Comparison of ENCODE assay signal across 31 cellular contexts in the genomic region with DNA sequence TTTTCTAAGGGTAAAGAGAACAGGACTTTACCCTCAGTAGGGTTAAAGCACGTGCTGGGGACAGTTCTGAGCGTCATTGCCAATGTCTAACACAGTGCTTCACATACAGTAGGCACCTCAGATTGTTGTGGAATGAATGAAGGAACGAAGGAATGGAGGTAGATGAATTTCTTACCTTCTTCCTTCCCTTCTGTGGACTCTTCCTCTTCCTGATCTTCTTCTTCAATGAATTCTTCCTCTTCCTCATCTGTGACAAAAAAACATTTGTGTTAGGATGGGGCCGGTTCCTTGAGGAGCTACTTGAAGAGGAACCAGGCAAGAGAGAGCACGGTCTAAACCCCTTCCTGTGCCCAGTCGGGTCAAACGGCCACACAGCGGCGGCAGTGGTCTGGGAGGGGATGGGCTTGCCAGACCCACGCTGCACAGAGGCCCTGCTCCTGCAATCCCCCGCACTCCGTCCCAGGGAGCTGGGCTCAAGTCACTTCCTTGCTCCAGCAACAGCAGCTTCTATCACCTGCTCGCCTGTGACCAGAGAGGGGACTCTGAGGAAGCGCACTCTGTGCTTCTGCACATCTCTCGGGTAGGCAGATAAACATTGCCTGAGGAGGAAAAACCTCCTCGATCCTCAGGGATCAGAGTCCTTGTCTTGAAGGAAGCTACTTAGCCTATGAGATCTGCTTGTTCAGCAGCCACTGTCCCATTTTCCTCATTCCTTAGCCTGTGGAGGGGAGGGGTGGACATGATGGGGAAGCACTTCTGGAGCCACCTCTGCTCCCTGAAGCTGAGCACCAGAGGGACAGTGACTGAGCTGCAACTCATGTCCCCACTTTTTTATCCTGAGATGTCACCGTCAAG. TPM values are rescaled to one million over a fixed set of nuclear protein-coding genes. Genes with fewer than 3 reads are reported as not detected.
DNase-seq lines count a peak whose midpoint lies in the region; ATAC-seq, FAIRE-seq and TF ChIP-seq lines count a peak whose summit lies in the region.
"Had no signal": no experiment of that assay in that cellular context is flagged by ENCODE, and none has a peak within 500 bp of the region (broad histone marks: within the 10 kb centered on the region; RNA-seq: fewer than 3 reads in every experiment).

No MANE protein-coding gene starts in this region.

- TF ChIP-seq POLR2A in body of pancreas (IDR thresholded peaks at IDR 0.05), result no peak

- WGBS in body of pancreas, 2 donors, result 67 to 76% methylated on average over 11 to 17 of the region's 17 CpGs

- H3K36me3 ChIP-seq in HEK293 (ENCODE audit: control insufficient read depth in 2 of 2, insufficient read depth in 1 of 2, low read length in 2 of 2) (no peaks in the 10 kb centered on the region), kidney (ENCODE audit: control insufficient read depth in 1 of 2, insufficient read depth in 2 of 2, low read length in 2 of 2) (no peaks in the 10 kb centered on the region), skeletal muscle tissue (ENCODE audit: control insufficient read depth in 3 of 3, insufficient read depth in 3 of 3, low read length in 3 of 3) (peaks cover 57 to 64% (median 61%) of the 10 kb centered on the region in 3 donors), body of pancreas (replicated peaks in 1 of 2; ENCODE audit: insufficient read depth in 1 of 2, low read depth in 2 of 2) (no peaks in the 10 kb centered on the region)
- H3K36me3 ChIP-seq: thyroid gland had no signal

- intact Hi-C loops in kidney (cut with DNase I), result no loop called here
- intact Hi-C loops in body of pancreas (cut with DNase I), result no loop called here

- no peak for ATAC-seq in stimulated activated naive CD8-positive, alpha-beta T cell treated with anti-CD3 and anti-CD28 coated beads, Interleukin-15, Interleukin-2, amounts not matched to agents 100 U/mL and 50 U/mL, for 24 hours
- no peak for ATAC-seq in body of pancreas
- ATAC-seq: left colon; naive thymus-derived CD4-positive, alpha-beta T cell; sciatic nerve; stimulated activated naive CD8-positive, alpha-beta T cell treated with anti-CD3 and anti-CD28 coated beads, Interleukin-15, amount 100 ng/mL, for 72 hours had no signal

- H3K27me3 ChIP-seq in skeletal muscle tissue (ENCODE audit: control insufficient read depth in 3 of 3, insufficient read depth in 3 of 3, low read length in 3 of 3) (peaks cover 0 to 2% (median 0%) of the 10 kb centered on the region in 3 donors), body of pancreas (no peaks in the 10 kb centered on the region)
- H3K27me3 ChIP-seq: thyroid gland had no signal

- H3K9me3 ChIP-seq in HEK293 (ENCODE audit: control insufficient read depth, insufficient read depth, low read depth, low read length) (no peaks in the 10 kb centered on the region), kidney (ENCODE audit: control insufficient read depth in 1 of 2, low read length in 2 of 2) (no peaks in the 10 kb centered on the region), skeletal muscle tissue (ENCODE audit: control insufficient read depth in 3 of 3, low read length in 3 of 3) (no peaks in the 10 kb centered on the region), body of pancreas (no peaks in the 10 kb centered on the region)
- H3K9me3 ChIP-seq: thyroid gland had no signal

- peak; percentile 9 for DNase-seq in SKM-1 treated with dmso at 0.1 percent for 144 hours (lab: John Stamatoyannopoulos, UW; ENCODE audit: unreplicated experiment)
- no peak for DNase-seq in kidney
- DNase-seq in stimulated activated naive CD8-positive, alpha-beta T cell treated with anti-CD3 and anti-CD28 coated beads, Interleukin-15, Interleukin-2, amounts not matched to agents 100 U/mL and 50 U/mL, for 24 hours, result no peak
- DNase-seq in NCI-H1092 treated with DMSO at 0.1 percent for 48 hours (lab: John Stamatoyannopoulos, UW), result no peak
- no peak for DNase-seq in body of pancreas
- DNase-seq: activated CD4-positive, alpha-beta memory T cell treated with anti-CD3 and anti-CD28 coated beads for 36 hours; activated naive CD8-positive, alpha-beta T cell treated with anti-CD3 and anti-CD28 coated beads, Interleukin-2, amount 10 ng/mL, durations not matched to agents 7 days and 5 days; CD4-positive, alpha-beta memory T cell; central memory CD4-positive, alpha-beta T cell; DMS 273 treated with DMSO at 0.1 percent for 48 hours; dorsolateral prefrontal cortex; head of caudate nucleus; Karpas-422; left colon; naive thymus-derived CD4-positive, alpha-beta T cell; NCI-H1105; NCI-H2029; NCI-H226; NCI-H774; stimulated activated CD4-positive, alpha-beta T cell treated with anti-CD3 and anti-CD28 coated beads, Interleukin-15, amount 100 ng/mL, for 24 hours; stimulated activated naive CD8-positive, alpha-beta T cell treated with anti-CD3 and anti-CD28 coated beads, Interleukin-15, amount 100 ng/mL, for 72 hours; thyroid gland had no signal

- FAIRE-seq in kidney (lab: Jason Lieb, UNC), result no peak
- FAIRE-seq: astrocyte, HTR-8/SVneo had no signal

- H3K9ac ChIP-seq in kidney (ENCODE audit: low read length in 2 of 2), result no peak overlapping the region
- H3K9ac ChIP-seq in skeletal muscle tissue (ENCODE audit: low read depth in 1 of 3, low read length in 3 of 3), result peak overlapping the region in 1 of 3 donors; percentile 55

- POLR2A ChIA-PET in HEK293 (lab: Yijun Ruan, JAX), result no interaction called here

- CTCF ChIA-PET in HEK293 (lab: Yijun Ruan, JAX), result interaction anchor here (0.7 to 0.9 kb wide), 3 partner anchors 10 to 223 kb away, joined by 3 to 4 read pairs (median 4); no protein-coding TSS in a partner anchor

- TF ChIP-seq CTCF in HEK293 (tag by site-specific recombination; IDR thresholded peaks at IDR 0.05) (no peak), kidney (IDR thresholded peaks at IDR 0.05; ENCODE audit: borderline replicate concordance, extremely low read depth, insufficient read depth) (no peak), body of pancreas (IDR thresholded peaks at IDR 0.05) (no peak)

- no peaks in the 10 kb centered on the region for H3K4me1 ChIP-seq in HEK293 (ENCODE audit: control insufficient read depth, insufficient read depth, low read length)
- H3K4me1 ChIP-seq in kidney (ENCODE audit: control insufficient read depth in 1 of 2, insufficient read depth in 1 of 2, low read depth in 1 of 2, low read length in 2 of 2), result peaks cover 3 to 11% of the 10 kb centered on the region in 2 donors
- H3K4me1 ChIP-seq in skeletal muscle tissue (ENCODE audit: control insufficient read depth in 3 of 3, insufficient read depth in 3 of 3, low read length in 3 of 3), result peaks cover 13 to 52% (median 37%) of the 10 kb centered on the region in 3 donors
- no peaks in the 10 kb centered on the region for H3K4me1 ChIP-seq in body of pancreas

- H3K4me3 ChIP-seq in HEK293 (ENCODE audit: low read depth, low read length) (no peak overlapping the region), kidney (ENCODE audit: low read length in 2 of 2) (peak overlapping the region; percentile 16 to 56), skeletal muscle tissue (ENCODE audit: low read length in 3 of 3) (no peak overlapping the region), body of pancreas (no peak overlapping the region)
- H3K4me3 ChIP-seq: dorsolateral prefrontal cortex, thyroid gland had no signal

- H3K27ac ChIP-seq in HEK293 (ENCODE audit: extremely low read depth, low read depth, low read length) (no peak overlapping the region), kidney (ENCODE audit: low read depth in 2 of 2, low read length in 2 of 2) (peak overlapping the region in 1 of 2 donors; percentile 38), skeletal muscle tissue (ENCODE audit: low read depth, low read length) (peak overlapping the region; percentile 41), body of pancreas (no peak overlapping the region)
- H3K27ac ChIP-seq: dorsolateral prefrontal cortex, thyroid gland had no signal

TF ChIP-seq in HEK293, 187 proteins besides CTCF, POLR2A, EP300 and RAD21:
- TF ChIP-seq, protein P1, sequence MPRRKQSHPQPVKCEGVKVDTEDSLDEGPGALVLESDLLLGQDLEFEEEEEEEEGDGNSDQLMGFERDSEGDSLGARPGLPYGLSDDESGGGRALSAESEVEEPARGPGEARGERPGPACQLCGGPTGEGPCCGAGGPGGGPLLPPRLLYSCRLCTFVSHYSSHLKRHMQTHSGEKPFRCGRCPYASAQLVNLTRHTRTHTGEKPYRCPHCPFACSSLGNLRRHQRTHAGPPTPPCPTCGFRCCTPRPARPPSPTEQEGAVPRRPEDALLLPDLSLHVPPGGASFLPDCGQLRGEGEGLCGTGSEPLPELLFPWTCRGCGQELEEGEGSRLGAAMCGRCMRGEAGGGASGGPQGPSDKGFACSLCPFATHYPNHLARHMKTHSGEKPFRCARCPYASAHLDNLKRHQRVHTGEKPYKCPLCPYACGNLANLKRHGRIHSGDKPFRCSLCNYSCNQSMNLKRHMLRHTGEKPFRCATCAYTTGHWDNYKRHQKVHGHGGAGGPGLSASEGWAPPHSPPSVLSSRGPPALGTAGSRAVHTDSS (tag by site-specific recombination; IDR thresholded peaks at IDR 0.05), result peak; percentile 52
- TF ChIP-seq, protein P2, sequence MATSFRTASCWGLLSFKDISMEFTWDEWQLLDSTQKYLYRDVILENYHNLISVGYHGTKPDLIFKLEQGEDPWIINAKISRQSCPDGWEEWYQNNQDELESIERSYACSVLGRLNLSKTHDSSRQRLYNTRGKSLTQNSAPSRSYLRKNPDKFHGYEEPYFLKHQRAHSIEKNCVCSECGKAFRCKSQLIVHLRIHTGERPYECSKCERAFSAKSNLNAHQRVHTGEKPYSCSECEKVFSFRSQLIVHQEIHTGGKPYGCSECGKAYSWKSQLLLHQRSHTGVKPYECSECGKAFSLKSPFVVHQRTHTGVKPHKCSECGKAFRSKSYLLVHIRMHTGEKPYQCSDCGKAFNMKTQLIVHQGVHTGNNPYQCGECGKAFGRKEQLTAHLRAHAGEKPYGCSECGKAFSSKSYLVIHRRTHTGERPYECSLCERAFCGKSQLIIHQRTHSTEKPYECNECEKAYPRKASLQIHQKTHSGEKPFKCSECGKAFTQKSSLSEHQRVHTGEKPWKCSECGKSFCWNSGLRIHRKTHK (tag by site-specific recombination; IDR thresholded peaks at IDR 0.05), result no peak

RNA-seq across cellular contexts. Expression of a gene that starts 8.0 kb away (rescaled TPM):
- total RNA-seq in kidney (34.4 TPM), skeletal muscle tissue (under 0.01 TPM), body of pancreas (10 to 100 TPM; 44.5 to 64.6 TPM)
- 26.8 TPM for polyA plus RNA-seq in kidney (ENCODE audit: insufficient read depth, low read depth, low replicate concordance)
- total RNA-seq: activated CD4-positive, alpha-beta memory T cell treated with anti-CD3 and anti-CD28 coated beads for 36 hours; activated naive CD8-positive, alpha-beta T cell treated with anti-CD3 and anti-CD28 coated beads, Interleukin-2, amount 10 ng/mL, durations not matched to agents 7 days and 5 days; astrocyte; CD4-positive, alpha-beta memory T cell; H4; mesenteric fat pad; naive thymus-derived CD4-positive, alpha-beta T cell; OCI-LY7; osteocyte; sciatic nerve had no signal
- polyA plus RNA-seq: CD4-positive, alpha-beta memory T cell; naive thymus-derived CD4-positive, alpha-beta T cell had no signal

RNA-seq across cellular contexts. Expression of a gene that starts 13.5 kb away (rescaled TPM):
- total RNA-seq in kidney, result 0.82 TPM
- 3.3 TPM for polyA plus RNA-seq in kidney (ENCODE audit: insufficient read depth, low read depth, low replicate concordance)
- 30.3 TPM for total RNA-seq in skeletal muscle tissue
- not detected for total RNA-seq in body of pancreas
- total RNA-seq: activated naive CD8-positive, alpha-beta T cell treated with anti-CD3 and anti-CD28 coated beads, Interleukin-2, amount 10 ng/mL, durations not matched to agents 7 days and 5 days; astrocyte; CD4-positive, alpha-beta memory T cell; H4; naive thymus-derived CD4-positive, alpha-beta T cell; OCI-LY7; osteocyte had no signal
- polyA plus RNA-seq: CD4-positive, alpha-beta memory T cell; naive thymus-derived CD4-positive, alpha-beta T cell had no signal

RNA-seq across cellular contexts. Expression of a gene that starts 32.4 kb away (rescaled TPM):
- 0.28 TPM for total RNA-seq in kidney
- 0.45 TPM for polyA plus RNA-seq in kidney (ENCODE audit: insufficient read depth, low read depth, low replicate concordance)
- total RNA-seq in skeletal muscle tissue, result 0.52 TPM
- total RNA-seq in body of pancreas, result not detected
- total RNA-seq: activated CD4-positive, alpha-beta memory T cell treated with anti-CD3 and anti-CD28 coated beads for 36 hours; activated naive CD8-positive, alpha-beta T cell treated with anti-CD3 and anti-CD28 coated beads, Interleukin-2, amount 10 ng/mL, durations not matched to agents 7 days and 5 days; H4; mesenteric fat pad had no signal
- polyA plus RNA-seq: CD4-positive, alpha-beta memory T cell; naive thymus-derived CD4-positive, alpha-beta T cell had no signal

RNA-seq across cellular contexts. Expression of a gene that starts 56.1 kb away (rescaled TPM):
- total RNA-seq in kidney, result 23.5 TPM
- polyA plus RNA-seq in kidney (ENCODE audit: insufficient read depth, low read depth, low replicate concordance), result 21.0 TPM
- 33.9 TPM for total RNA-seq in skeletal muscle tissue
- total RNA-seq in body of pancreas, result 10 to 100 TPM; 14.8 to 46.4 TPM

RNA-seq across cellular contexts. Expression of a gene that starts 57.7 kb away (rescaled TPM):
- total RNA-seq in kidney, result 13.9 TPM
- polyA plus RNA-seq in kidney (ENCODE audit: insufficient read depth, low read depth, low replicate concordance), result 3.7 TPM
- 7.8 TPM for total RNA-seq in skeletal muscle tissue
- 1 to 10 TPM; 5.6 to 7.8 TPM for total RNA-seq in body of pancreas

Comparison
In these comparisons a context has a peak if more than half of its experiments do, and no peak if none do; other contexts are left out.
1. H3K4me3 ChIP-seq: peak in kidney (2 of 2); none in HEK293 (single experiment), skeletal muscle tissue (0 of 3) and body of pancreas (0 of 2).
2. RNA of a gene that starts 8.0 kb away (total RNA-seq): 44.5 to 64.6 TPM in body of pancreas and 34.4 TPM in kidney (single experiment); under 0.01 TPM in skeletal muscle tissue (single experiment); every median in the first group is over 10 times any median in the second.
3. RNA of a gene that starts 13.5 kb away (total RNA-seq): 30.3 TPM in skeletal muscle tissue (single experiment); 0.82 TPM in kidney (single experiment) and not detected in body of pancreas; every median in the first group is over 10 times any median in the second.